Comparison of ENCODE assay signal across 6 cellular contexts in the genomic region with DNA sequence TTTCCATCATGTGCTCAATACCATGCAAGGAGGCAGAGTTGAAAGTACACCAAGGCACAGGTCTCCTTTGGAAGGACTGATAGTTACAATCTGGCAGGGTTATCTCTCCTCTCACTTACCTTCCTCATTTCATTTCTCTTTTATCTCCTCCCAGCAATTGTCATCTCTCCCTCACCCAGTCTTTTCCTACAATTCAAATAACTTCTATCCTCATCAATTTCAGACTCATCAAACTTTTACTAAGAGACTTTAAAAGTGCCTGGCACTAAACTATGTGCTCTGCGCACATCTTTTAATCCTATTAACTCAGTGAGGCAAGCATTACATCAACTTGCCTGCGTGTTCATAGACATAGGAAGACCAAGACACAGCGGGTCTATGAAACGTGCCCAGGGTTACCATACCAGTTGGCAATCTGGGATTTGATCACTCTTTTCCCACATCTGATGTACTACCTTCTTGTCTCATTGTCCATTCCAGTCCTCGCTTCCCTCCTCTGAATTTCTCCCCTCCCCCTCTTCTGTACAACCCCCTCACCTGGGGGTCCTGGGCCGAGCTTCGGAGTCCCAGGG.
DNase-seq lines count a peak whose midpoint lies in the region; TF ChIP-seq lines count a peak whose summit lies in the region.

No MANE protein-coding gene starts in this region.

- H2AFZ ChIP-seq in MM.1S (ENCODE audit: low read length) = no peak overlapping the region

- H3K4me1 ChIP-seq in MM.1S (ENCODE audit: low read length) (peaks cover 16% of the 10 kb centered on the region), duodenal mucosa (ENCODE audit: control insufficient read depth in 1 of 2, insufficient read depth in 2 of 2, low read length in 2 of 2) (peaks cover 7 to 9% of the 10 kb centered on the region in 2 donors)

- H3F3A ChIP-seq in MM.1S (ENCODE audit: insufficient read depth, low read length) = peaks cover 43% of the 10 kb centered on the region

- no peaks in the 10 kb centered on the region; the same call in 1 of the 2 replicates for H3K36me3 ChIP-seq in MM.1S (replicated peaks; ENCODE audit: insufficient read depth, low read length)
- H3K36me3 ChIP-seq in duodenal mucosa (ENCODE audit: control insufficient read depth in 1 of 2, insufficient read depth in 2 of 2, low read length in 2 of 2) = peaks cover 4 to 13% of the 10 kb centered on the region in 2 donors

- H3K4me2 ChIP-seq in MM.1S (ENCODE audit: low read depth, low read length) = peak overlapping the region; percentile 84

- peak; percentile 48 to 61 for DNase-seq in AML-193 (lab: John Stamatoyannopoulos, UW)
- peak; percentile 30 for DNase-seq in MM.1S
- DNase-seq in retina = peak; percentile 37
- DNase-seq in GOT3 (lab: John Stamatoyannopoulos, UW) = no peak
- DNase-seq in NCI-H2029 (lab: John Stamatoyannopoulos, UW) = no peak

- H3K4me3 ChIP-seq in MM.1S (ENCODE audit: low read length) (peak overlapping the region; percentile 100), duodenal mucosa (ENCODE audit: low read depth in 1 of 2, low read length in 2 of 2) (peak overlapping the region; percentile 96 to 97)

- H3K9me2 ChIP-seq in MM.1S (replicated peaks; ENCODE audit: insufficient read depth, low read length) = no peaks in the 10 kb centered on the region

- H3K27ac ChIP-seq in MM.1S (ENCODE audit: low read length) (peak overlapping the region; percentile 83), duodenal mucosa (ENCODE audit: low read depth, low read length) (peak overlapping the region; percentile 89)

- H3K79me2 ChIP-seq in MM.1S (ENCODE audit: low read length) = peaks cover 52% of the 10 kb centered on the region

- no peaks in the 10 kb centered on the region for H3K27me3 ChIP-seq in MM.1S (replicated peaks; ENCODE audit: insufficient read depth, low read length)
- no peaks in the 10 kb centered on the region for H3K27me3 ChIP-seq in duodenal mucosa (ENCODE audit: control insufficient read depth in 1 of 2, insufficient read depth in 2 of 2, low read length in 2 of 2)

- H4K20me1 ChIP-seq in MM.1S (ENCODE audit: insufficient read depth, low read length) = no peaks in the 10 kb centered on the region

- H3K9me3 ChIP-seq in MM.1S (replicated peaks; ENCODE audit: insufficient read depth, low read length) (no peaks in the 10 kb centered on the region), duodenal mucosa (ENCODE audit: control insufficient read depth in 1 of 2, low read length in 2 of 2) (no peaks in the 10 kb centered on the region)

- no peak for TF ChIP-seq CTCF in MM.1S (IDR thresholded peaks at IDR 0.05; ENCODE audit: low read length)

- H3K9ac ChIP-seq in MM.1S (ENCODE audit: low read length) (peak overlapping the region; percentile 100), duodenal mucosa (ENCODE audit: low read depth in 1 of 2, low read length in 2 of 2) (peak overlapping the region; percentile 97 to 99)

Comparison
In these comparisons a context has a peak if more than half of its experiments do, and no peak if none do; other contexts are left out.
1. DNase-seq: peak in AML-193 (2 of 2), MM.1S (single experiment) and retina (single experiment); none in GOT3 (single experiment) and NCI-H2029 (single experiment).